In the genomic region with DNA sequence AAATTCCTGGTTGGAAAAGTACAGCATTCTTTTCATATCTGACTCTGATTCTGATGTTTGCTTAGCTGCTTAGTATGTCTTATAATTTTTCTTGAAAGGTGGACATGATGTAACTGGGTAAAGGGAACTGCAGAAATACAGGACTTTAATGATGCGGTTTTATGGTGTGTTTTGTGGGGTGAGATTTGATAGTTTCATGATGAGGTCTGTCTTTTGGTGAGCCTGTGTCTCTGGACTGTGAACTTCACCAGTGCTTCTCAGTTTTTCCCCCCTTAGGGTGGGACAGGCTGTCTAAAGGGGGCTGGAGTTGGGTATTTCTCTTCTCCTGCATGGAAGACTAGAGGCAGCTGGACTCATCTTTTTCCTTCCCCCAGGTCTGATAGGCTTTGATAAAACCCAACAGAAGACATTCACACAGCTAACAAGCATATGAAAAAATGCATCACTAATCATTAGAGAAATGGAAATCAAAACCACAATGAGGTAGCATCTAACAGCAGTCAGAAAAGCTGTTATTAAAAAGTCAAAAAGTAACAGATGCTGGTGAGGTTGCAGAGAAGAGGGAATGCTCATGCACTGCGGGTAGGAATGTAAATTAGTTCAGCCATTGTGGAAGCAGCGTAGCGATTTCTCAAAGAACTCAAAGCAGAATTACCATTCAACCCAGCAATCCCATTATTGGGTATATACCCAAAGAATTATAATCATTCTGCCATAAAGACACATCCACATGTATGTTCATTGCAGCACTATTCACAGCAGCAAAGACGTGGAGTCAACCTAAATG, we compare ENCODE assay signal across 20 cellular contexts.
DNase-seq lines count a peak whose midpoint lies in the region; ATAC-seq, FAIRE-seq and TF ChIP-seq lines count a peak whose summit lies in the region.
"Had no signal": no experiment of that assay in that cellular context is flagged by ENCODE, and none has a peak within 500 bp of the region (broad histone marks: within the 10 kb centered on the region; RNA-seq: fewer than 3 reads in every experiment).

No MANE protein-coding gene starts in this region.

- H3K9me3 ChIP-seq in CD8-positive, alpha-beta memory T cell (ENCODE audit: low read length): no peaks in the 10 kb centered on the region
- H3K9me3 ChIP-seq: adrenal gland, gastrocnemius medialis, mucosa of descending colon had no signal

- TF ChIP-seq POLR2A in GM12891 (IDR thresholded peaks at IDR 0.05; ENCODE audit: low read depth, low read length): no peak

- DNase-seq in AG10803 (ENCODE audit: low read depth): peak; percentile 42
- no peak for DNase-seq in GM12891 (ENCODE audit: insufficient read length, low spot score)
- peak; percentile 29 for DNase-seq in amniotic epithelial cell (ENCODE audit: low read depth)
- DNase-seq in iris pigment epithelial cell (ENCODE audit: low read depth): peak; percentile 20
- no peak for DNase-seq in NCI-H2196 treated with DMSO at 0.1 percent for 48 hours (lab: John Stamatoyannopoulos, UW; ENCODE audit: unreplicated experiment)
- DNase-seq in CD8-positive, alpha-beta memory T cell: no peak
- no peak for DNase-seq in endothelial cell (ENCODE audit: low spot score)
- DNase-seq: activated T-cell treated with anti-CD3 and anti-CD28 coated beads, Interleukin-2, amount 50 U/mL, for 4 hours; adrenal gland; gastrocnemius medialis; left lung; mucosa of descending colon; NCI-H1417; NCI-H2171; NCI-H748 treated with DMSO at 0.1 percent for 48 hours; Peyer's patch; stimulated activated CD4-positive, alpha-beta T cell treated with anti-CD3 and anti-CD28 coated beads, Interleukin-2, amount 100 ng/mL, for 48 hours; substantia nigra had no signal

- TF ChIP-seq CTCF in AG10803 (conservative IDR thresholded peaks at IDR 0.05; ENCODE audit: low read length) (no peak), endothelial cell (IDR thresholded peaks at IDR 0.05; ENCODE audit: unreplicated experiment) (no peak)

- POLR2A ChIA-PET in CD8-positive, alpha-beta memory T cell (lab: Charles Lee): interaction anchor here (0.6 kb wide), 1 partner anchor 19 kb away, joined by 4 read pairs; no protein-coding TSS in a partner anchor

- no peak for ATAC-seq in stimulated activated memory B cell treated with anti-CD40 and anti-IgM and Interleukin-4, amounts not matched to agents 10 μg/mL and 1 μg/mL and 100 μg/mL, for 72 hours
- ATAC-seq: activated T-cell treated with anti-CD3 and anti-CD28 coated beads, Interleukin-2, amount 50 U/mL, for 4 hours; gastrocnemius medialis; mucosa of descending colon had no signal

- peaks cover 3% of the 10 kb centered on the region for H3K9me3 Mint-ChIP-seq in stimulated activated memory B cell treated with anti-CD40 and anti-IgM and Interleukin-4, amounts not matched to agents 10 μg/mL and 1 μg/mL and 100 μg/mL, for 72 hours
- peaks cover 0 to 2% (median 0%) of the 10 kb centered on the region in 5 donors for H3K9me3 Mint-ChIP-seq in CD8-positive, alpha-beta memory T cell
- H3K9me3 Mint-ChIP-seq in endothelial cell (ENCODE audit: unreplicated experiment): no peaks in the 10 kb centered on the region

- H3K36me3 ChIP-seq in CD8-positive, alpha-beta memory T cell (ENCODE audit: insufficient read depth, low read length): no peaks in the 10 kb centered on the region
- H3K36me3 ChIP-seq: adrenal gland, gastrocnemius medialis, Peyer's patch had no signal

- no peak overlapping the region for H3K4me3 ChIP-seq in AG10803 (ENCODE audit: low read length)
- no peak overlapping the region for H3K4me3 ChIP-seq in CD8-positive, alpha-beta memory T cell (ENCODE audit: low read length)
- H3K4me3 ChIP-seq: adrenal gland, gastrocnemius medialis, left lung, mucosa of descending colon, Peyer's patch had no signal

- H3K27ac Mint-ChIP-seq in stimulated activated memory B cell treated with anti-CD40 and anti-IgM and Interleukin-4, amounts not matched to agents 10 μg/mL and 1 μg/mL and 100 μg/mL, for 72 hours: no peak overlapping the region
- H3K27ac Mint-ChIP-seq in CD8-positive, alpha-beta memory T cell: peak overlapping the region in 4 of 8 donors; percentile 13 to 42 (median 20)
- no peak overlapping the region for H3K27ac Mint-ChIP-seq in endothelial cell (ENCODE audit: unreplicated experiment)

- H3K4me1 Mint-ChIP-seq in stimulated activated memory B cell treated with anti-CD40 and anti-IgM and Interleukin-4, amounts not matched to agents 10 μg/mL and 1 μg/mL and 100 μg/mL, for 72 hours: peaks cover 94% of the 10 kb centered on the region
- H3K4me1 Mint-ChIP-seq in CD8-positive, alpha-beta memory T cell: peaks cover 94 to 97% (median 97%) of the 10 kb centered on the region in 3 donors
- H3K4me1 Mint-ChIP-seq in endothelial cell (ENCODE audit: unreplicated experiment): peaks cover 21% of the 10 kb centered on the region

- no peaks in the 10 kb centered on the region for H3K27me3 Mint-ChIP-seq in stimulated activated memory B cell treated with anti-CD40 and anti-IgM and Interleukin-4, amounts not matched to agents 10 μg/mL and 1 μg/mL and 100 μg/mL, for 72 hours
- H3K27me3 Mint-ChIP-seq in CD8-positive, alpha-beta memory T cell: no peaks in the 10 kb centered on the region
- H3K27me3 Mint-ChIP-seq in endothelial cell (ENCODE audit: unreplicated experiment): peaks cover 5% of the 10 kb centered on the region

- CTCF ChIA-PET in CD8-positive, alpha-beta memory T cell (lab: Charles Lee): interaction anchor here (0.7 kb wide), 1 partner anchor 91 kb away, joined by 3 read pairs; no protein-coding TSS in a partner anchor

- H3K4me3 Mint-ChIP-seq in stimulated activated memory B cell treated with anti-CD40 and anti-IgM and Interleukin-4, amounts not matched to agents 10 μg/mL and 1 μg/mL and 100 μg/mL, for 72 hours: no peak overlapping the region
- peak overlapping the region in 2 of 7 donors; percentile 3 to 58 for H3K4me3 Mint-ChIP-seq in CD8-positive, alpha-beta memory T cell
- H3K4me3 Mint-ChIP-seq in endothelial cell (ENCODE audit: unreplicated experiment): no peak overlapping the region
- H3K4me3 Mint-ChIP-seq: activated T-cell treated with anti-CD3 and anti-CD28 coated beads, Interleukin-2, amount 50 U/mL, for 4 hours had no signal

- peak; percentile 78 for FAIRE-seq in GM12891 (lab: Jason Lieb, UNC)
- FAIRE-seq: HTR-8/SVneo had no signal

- peaks cover 52% of the 10 kb centered on the region for H3K36me3 Mint-ChIP-seq in stimulated activated memory B cell treated with anti-CD40 and anti-IgM and Interleukin-4, amounts not matched to agents 10 μg/mL and 1 μg/mL and 100 μg/mL, for 72 hours
- peaks cover 4 to 27% (median 8%) of the 10 kb centered on the region in 3 donors for H3K36me3 Mint-ChIP-seq in CD8-positive, alpha-beta memory T cell
- peaks cover 16% of the 10 kb centered on the region for H3K36me3 Mint-ChIP-seq in endothelial cell (ENCODE audit: low read depth, unreplicated experiment)

- no peaks in the 10 kb centered on the region for H3K27me3 ChIP-seq in CD8-positive, alpha-beta memory T cell (ENCODE audit: insufficient read depth, low read length, poor library complexity, severe bottlenecking)
- H3K27me3 ChIP-seq: adrenal gland, gastrocnemius medialis, left lung, Peyer's patch had no signal

- H3K27ac ChIP-seq in CD8-positive, alpha-beta memory T cell (ENCODE audit: low read depth, low read length): no peak overlapping the region
- H3K27ac ChIP-seq: adrenal gland, Peyer's patch had no signal

- peaks cover 26% of the 10 kb centered on the region for H3K4me1 ChIP-seq in CD8-positive, alpha-beta memory T cell (ENCODE audit: insufficient read depth, low read length)

TF ChIP-seq in GM12891, 5 proteins besides CTCF, POLR2A, EP300 and RAD21:
- no peak for TF ChIP-seq TAF1 (IDR thresholded peaks at IDR 0.05; ENCODE audit: low read depth, low read length)
- no peak for TF ChIP-seq SPI1 (IDR thresholded peaks at IDR 0.05; ENCODE audit: low read depth, low read length)
- no peak for TF ChIP-seq POU2F2 (IDR thresholded peaks at IDR 0.05; ENCODE audit: low read depth, low read length)

Comparison
In these comparisons a context has a peak if more than half of its experiments do, and no peak if none do; other contexts are left out.
1. DNase-seq: peak in AG10803 (single experiment), amniotic epithelial cell (single experiment) and iris pigment epithelial cell (single experiment); none in GM12891 (single experiment), NCI-H2196 treated with DMSO at 0.1 percent for 48 hours (single experiment), CD8-positive, alpha-beta memory T cell (0 of 5) and endothelial cell (single experiment).